Comparison of ENCODE assay signal across 8 cellular contexts in the genomic region with DNA sequence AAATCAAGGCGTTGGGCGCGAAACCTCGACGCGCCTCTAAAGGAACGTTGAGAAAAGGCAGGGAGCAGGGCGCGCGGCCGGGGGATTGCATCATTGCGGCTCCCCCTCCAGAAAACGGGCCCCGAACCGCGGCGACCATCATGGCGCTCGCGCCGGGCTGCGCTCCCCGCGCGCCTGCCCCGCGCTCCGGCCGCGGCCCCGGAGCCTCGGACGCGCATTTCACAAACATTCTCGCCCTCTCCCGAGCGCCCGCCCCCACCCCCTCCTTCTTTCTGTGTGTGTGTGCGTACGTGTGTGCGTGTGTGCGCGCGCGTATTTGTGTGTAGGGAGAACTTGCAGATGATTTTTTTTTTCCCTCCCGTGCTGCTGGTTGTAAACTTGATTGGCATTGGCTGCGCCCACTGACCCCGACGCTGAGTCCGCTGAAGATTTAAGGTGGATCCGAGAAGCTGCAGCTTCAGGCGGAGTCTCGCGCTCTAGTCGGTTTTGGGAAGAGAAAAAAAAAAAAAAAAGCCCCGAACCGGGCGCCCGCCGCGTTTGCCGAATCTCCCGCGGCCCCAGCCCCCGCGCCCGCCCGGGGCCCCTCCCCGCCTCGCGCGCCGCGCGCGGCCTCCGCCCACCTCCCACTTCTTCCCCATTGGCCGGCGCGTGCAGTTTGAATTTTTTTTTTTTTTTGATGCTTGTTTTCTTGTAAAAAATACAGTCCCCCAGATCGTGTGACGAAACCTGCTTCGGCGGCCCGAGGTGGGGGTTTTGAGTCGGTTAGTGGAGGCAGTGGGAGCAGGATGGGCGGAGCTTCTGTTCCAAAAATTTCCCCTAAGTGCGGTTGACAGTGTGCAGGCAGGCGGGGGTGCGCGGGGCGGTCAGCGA. TPM values are rescaled to one million over a fixed set of nuclear protein-coding genes. Genes with fewer than 3 reads are reported as not detected.
DNase-seq lines count a peak whose midpoint lies in the region; ATAC-seq and TF ChIP-seq lines count a peak whose summit lies in the region.

No MANE protein-coding gene starts in this region.

- peak overlapping the region; percentile 98 for H3K27ac ChIP-seq in CD4-positive, CD25-positive, alpha-beta regulatory T cell (ENCODE audit: insufficient read depth, low read length, poor library complexity, severe bottlenecking)
- H3K27ac ChIP-seq in duodenal mucosa (ENCODE audit: low read depth, low read length) (peak overlapping the region; percentile 98), lower lobe of right lung (peak overlapping the region; percentile 97)

- peaks cover 14% of the 10 kb centered on the region for H3K36me3 ChIP-seq in CD4-positive, CD25-positive, alpha-beta regulatory T cell (ENCODE audit: control insufficient read depth, insufficient read depth, low read length)
- H3K36me3 ChIP-seq in duodenal mucosa (ENCODE audit: control insufficient read depth in 1 of 2, insufficient read depth in 2 of 2, low read length in 2 of 2): peaks cover 9 to 11% of the 10 kb centered on the region in 2 donors
- peaks cover 13% of the 10 kb centered on the region for H3K36me3 ChIP-seq in lower lobe of right lung

- TF ChIP-seq CTCF in lower lobe of right lung (IDR thresholded peaks at IDR 0.05): peak; percentile 8

- intact Hi-C loops in lower lobe of right lung (cut with DNase I): no loop called here

- no peaks in the 10 kb centered on the region for H3K9me3 ChIP-seq in CD4-positive, CD25-positive, alpha-beta regulatory T cell (ENCODE audit: control insufficient read depth in 2 of 2, low read length in 2 of 2)
- H3K9me3 ChIP-seq in duodenal mucosa (ENCODE audit: control insufficient read depth in 1 of 2, low read length in 2 of 2) (no peaks in the 10 kb centered on the region), lower lobe of right lung (no peaks in the 10 kb centered on the region)

- peak overlapping the region; percentile 89 for H3K4me3 ChIP-seq in CD4-positive, CD25-positive, alpha-beta regulatory T cell (ENCODE audit: low read depth, low read length)
- H3K4me3 ChIP-seq in duodenal mucosa (ENCODE audit: low read depth in 1 of 2, low read length in 2 of 2): peak overlapping the region; percentile 87 to 90
- peak overlapping the region; percentile 91 for H3K4me3 ChIP-seq in lower lobe of right lung

- H3K4me1 Mint-ChIP-seq in CD4-positive, CD25-positive, alpha-beta regulatory T cell: peaks cover 27 to 57% (median 31%) of the 10 kb centered on the region in 4 donors
- peaks cover 37% of the 10 kb centered on the region for H3K4me1 Mint-ChIP-seq in activated CD4-positive, alpha-beta memory T cell treated with anti-CD3 and anti-CD28 coated beads, Interleukin-2, amount 10 ng/mL, durations not matched to agents 7 days and 5 days

- CTCF ChIA-PET in activated CD4-positive, alpha-beta memory T cell treated with anti-CD3 and anti-CD28 coated beads, Interleukin-2, amount 10 ng/mL, durations not matched to agents 7 days and 5 days (lab: Charles Lee): interaction anchor here (0.7 to 4.0 kb wide), 6 partner anchors 8 to 369 kb away, joined by 3 to 63 read pairs (median 6); a partner anchor contains a TSS

- POLR2A ChIA-PET in activated CD4-positive, alpha-beta memory T cell treated with anti-CD3 and anti-CD28 coated beads, Interleukin-2, amount 10 ng/mL, durations not matched to agents 7 days and 5 days (lab: Charles Lee): interaction anchor here (0.5 to 20.9 kb wide), 33 partner anchors 10 to 1713 kb away, joined by 3 to 886 read pairs (median 5); a partner anchor contains a TSS

- ATAC-seq in CD4-positive, CD25-positive, alpha-beta regulatory T cell (ENCODE audit: low read depth in 2 of 2): peak; percentile 71 to 74
- ATAC-seq in GM19438 (IDR thresholded peaks at IDR 0.05; ENCODE audit: low read depth, unreplicated experiment) (peak; percentile 62), HG03571 (IDR thresholded peaks at IDR 0.05; ENCODE audit: unreplicated experiment) (peak; percentile 48), lower lobe of right lung (peak; percentile 90 to 94)

- H3K27me3 ChIP-seq in CD4-positive, CD25-positive, alpha-beta regulatory T cell (ENCODE audit: control insufficient read depth, insufficient read depth, low read length): no peaks in the 10 kb centered on the region
- H3K27me3 ChIP-seq in duodenal mucosa (ENCODE audit: control insufficient read depth in 1 of 2, insufficient read depth in 2 of 2, low read length in 2 of 2) (no peaks in the 10 kb centered on the region), lower lobe of right lung (ENCODE audit: low read depth) (no peaks in the 10 kb centered on the region)

- peaks cover 28% of the 10 kb centered on the region for H3K36me3 Mint-ChIP-seq in CD4-positive, CD25-positive, alpha-beta regulatory T cell
- peaks cover 75% of the 10 kb centered on the region for H3K36me3 Mint-ChIP-seq in activated CD4-positive, alpha-beta memory T cell treated with anti-CD3 and anti-CD28 coated beads, Interleukin-2, amount 10 ng/mL, durations not matched to agents 7 days and 5 days (ENCODE audit: low read depth)

- peak; percentile 93 to 99 (median 95) for DNase-seq in CD4-positive, CD25-positive, alpha-beta regulatory T cell
- DNase-seq in NCI-H774 (lab: John Stamatoyannopoulos, UW) (peak; percentile 93), lower lobe of right lung (peak; percentile 96)
- peak; percentile 96 for DNase-seq in activated CD4-positive, alpha-beta memory T cell treated with anti-CD3 and anti-CD28 coated beads, Interleukin-2, amount 10 ng/mL, durations not matched to agents 7 days and 5 days
- DNase-seq in stimulated activated CD4-positive, alpha-beta T cell treated with anti-CD3 and anti-CD28 coated beads, TNF-alpha, amount 100 ng/mL, for 1 hour (ENCODE audit: low read depth in 3 of 3, low spot score in 1 of 3): peak; percentile 72 to 84 (median 79)

- peak overlapping the region; percentile 96 to 100 for H3K9ac ChIP-seq in duodenal mucosa (ENCODE audit: low read depth in 1 of 2, low read length in 2 of 2)

- H3K9me3 Mint-ChIP-seq in CD4-positive, CD25-positive, alpha-beta regulatory T cell: peaks cover 0 to 8% (median 1%) of the 10 kb centered on the region in 7 donors
- H3K9me3 Mint-ChIP-seq in activated CD4-positive, alpha-beta memory T cell treated with anti-CD3 and anti-CD28 coated beads, Interleukin-2, amount 10 ng/mL, durations not matched to agents 7 days and 5 days: no peaks in the 10 kb centered on the region

- peak overlapping the region; percentile 97 to 99 (median 99) for H3K27ac Mint-ChIP-seq in CD4-positive, CD25-positive, alpha-beta regulatory T cell
- peak overlapping the region; percentile 96 for H3K27ac Mint-ChIP-seq in activated CD4-positive, alpha-beta memory T cell treated with anti-CD3 and anti-CD28 coated beads, Interleukin-2, amount 10 ng/mL, durations not matched to agents 7 days and 5 days

- peak overlapping the region; percentile 91 to 99 (median 95) for H3K4me3 Mint-ChIP-seq in CD4-positive, CD25-positive, alpha-beta regulatory T cell
- peak overlapping the region; percentile 94 for H3K4me3 Mint-ChIP-seq in activated CD4-positive, alpha-beta memory T cell treated with anti-CD3 and anti-CD28 coated beads, Interleukin-2, amount 10 ng/mL, durations not matched to agents 7 days and 5 days

- H3K27me3 Mint-ChIP-seq in CD4-positive, CD25-positive, alpha-beta regulatory T cell: peaks cover 13% of the 10 kb centered on the region
- H3K27me3 Mint-ChIP-seq in activated CD4-positive, alpha-beta memory T cell treated with anti-CD3 and anti-CD28 coated beads, Interleukin-2, amount 10 ng/mL, durations not matched to agents 7 days and 5 days: no peaks in the 10 kb centered on the region

- H3K4me1 ChIP-seq in CD4-positive, CD25-positive, alpha-beta regulatory T cell (ENCODE audit: control insufficient read depth, insufficient read depth, low read length, poor library complexity, severe bottlenecking): peaks cover 67% of the 10 kb centered on the region
- peaks cover 26 to 27% of the 10 kb centered on the region in 2 donors for H3K4me1 ChIP-seq in duodenal mucosa (ENCODE audit: control insufficient read depth in 1 of 2, insufficient read depth in 2 of 2, low read length in 2 of 2)
- peaks cover 40% of the 10 kb centered on the region for H3K4me1 ChIP-seq in lower lobe of right lung

RNA-seq across cellular contexts. Expression of a gene that starts 8.2 kb away (rescaled TPM):
- total RNA-seq in CD4-positive, CD25-positive, alpha-beta regulatory T cell: 391 TPM
- polyA plus RNA-seq in CD4-positive, CD25-positive, alpha-beta regulatory T cell: 10 to 100 TPM; 13.4 to 41.7 (median 21.1) TPM
- 100 to 1,000 TPM; 164 to 166 TPM for total RNA-seq in activated CD4-positive, alpha-beta memory T cell treated with anti-CD3 and anti-CD28 coated beads, Interleukin-2, amount 10 ng/mL, durations not matched to agents 7 days and 5 days
- total RNA-seq in lower lobe of right lung: 57.7 TPM

RNA-seq across cellular contexts. Expression of a gene that starts 29.3 kb away (rescaled TPM):
- total RNA-seq in CD4-positive, CD25-positive, alpha-beta regulatory T cell: 5.8 TPM
- polyA plus RNA-seq in CD4-positive, CD25-positive, alpha-beta regulatory T cell: 1 to 10 TPM; 3.5 to 6.1 (median 4.0) TPM
- 10 to 100 TPM; 18.6 to 20.1 TPM for total RNA-seq in activated CD4-positive, alpha-beta memory T cell treated with anti-CD3 and anti-CD28 coated beads, Interleukin-2, amount 10 ng/mL, durations not matched to agents 7 days and 5 days
- total RNA-seq in lower lobe of right lung: not detected

Comparison
In these comparisons a context has a peak if more than half of its experiments do, and no peak if none do; other contexts are left out.
1. Peak in every context shown above with its lines: DNase-seq, ATAC-seq, H3K4me3 ChIP-seq and H3K27ac ChIP-seq.